ENCODE assay signal across 8 cellular contexts in the genomic region with DNA sequence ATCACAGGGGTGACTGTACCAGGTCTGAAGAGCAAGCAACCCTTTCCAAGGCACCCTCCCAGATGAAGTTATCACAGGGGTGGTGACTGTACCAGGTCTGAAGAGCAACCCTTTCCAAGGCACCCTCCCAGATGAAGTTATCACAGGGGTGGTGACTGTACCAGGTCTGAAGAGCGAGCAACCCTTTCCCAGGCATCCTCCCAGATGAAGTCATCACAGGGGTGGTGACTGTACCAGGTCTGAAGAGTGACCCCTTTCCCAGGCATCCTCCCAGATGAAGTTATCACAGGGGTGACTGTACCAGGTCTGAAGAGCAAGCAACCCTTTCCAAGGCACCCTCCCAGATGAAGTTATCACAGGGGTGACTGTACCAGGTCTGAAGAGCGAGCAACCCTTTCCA. TPM values are rescaled to one million over a fixed set of nuclear protein-coding genes. Genes with fewer than 3 reads are reported as not detected.
DNase-seq lines count a peak whose midpoint lies in the region; ATAC-seq and TF ChIP-seq lines count a peak whose summit lies in the region.
"Not testable (repeated sequence)": the region's sequence is repeated elsewhere in the genome, so short reads cannot be mapped to it uniquely, and the experiment has no call there.

No MANE protein-coding gene starts in this region.

- H2BK15ac ChIP-seq in IMR-90 (ENCODE audit: low read depth, low read length): not testable (repeated sequence)

- H3K14ac ChIP-seq in IMR-90 (replicated peaks; ENCODE audit: low read depth, low read length): not testable (repeated sequence)

- H2AK9ac ChIP-seq in IMR-90 (replicated peaks; ENCODE audit: low read depth, low read length, poor library complexity): not testable (repeated sequence)

- in situ Hi-C loops in GM23248 (cut with MboI): not testable (repeated sequence)
- in situ Hi-C loops in IMR-90 (cut with MboI; ENCODE audit: low sequenced_read_pairs): loop anchor here (5.0 kb wide), 1 partner anchor 39 kb away; no protein-coding TSS in a partner anchor

- not testable (repeated sequence) for H3K9me2 ChIP-seq in GM23248 (ENCODE audit: insufficient read depth)

- CTCF ChIA-PET in IMR-90 (lab: Yijun Ruan, JAX): not testable (repeated sequence)

- not testable (repeated sequence) for H2BK20ac ChIP-seq in IMR-90 (ENCODE audit: low read depth, low read length)

- 54 to 64% methylated on average over 2 of the region's 2 CpGs for WGBS in GM23248 (ENCODE audit: low coverage in 1 of 2, low lambda C conversion rate in 2 of 2, missing lambda C conversion rate in 2 of 2), 2 experiments
- no CpG with 5 or more reads among the region's 2 CpGs for WGBS in IMR-90 (ENCODE audit: extremely low coverage in 2 of 2, insufficient read length in 1 of 2), 2 experiments

- not testable (repeated sequence) for H4K91ac ChIP-seq in IMR-90 (ENCODE audit: insufficient read depth, low read depth, low read length)

- TF ChIP-seq CTCF in IMR-90 (conservative IDR thresholded peaks at IDR 0.05; ENCODE audit: low read depth, low read length): not testable (repeated sequence)

- H3K27ac ChIP-seq in GM23248: peak overlapping the region; percentile 9; the same call in 1 of the 2 replicates
- H3K27ac ChIP-seq in IMR-90 (ENCODE audit: insufficient read depth, low read length): not testable (repeated sequence)
- peak overlapping the region; percentile 36 for H3K27ac ChIP-seq in epithelial cell of prostate

- not testable (repeated sequence) for H3K9me1 ChIP-seq in IMR-90 (ENCODE audit: insufficient read depth, low read length)

- not testable (repeated sequence) for H3K9ac ChIP-seq in GM23248; IMR-90 (ENCODE audit: low read depth, low read length)

- POLR2A ChIA-PET in IMR-90 (lab: Charles Lee; ENCODE audit: unreplicated experiment): not testable (repeated sequence)

- H3K79me1 ChIP-seq in IMR-90 (ENCODE audit: low read depth in 1 of 2, low read length in 2 of 2): not testable (repeated sequence)

- H3K79me2 ChIP-seq in GM23248 (ENCODE audit: insufficient read depth): not testable (repeated sequence)

- not testable (repeated sequence) for H4K20me1 ChIP-seq in GM23248 (ENCODE audit: insufficient read depth); IMR-90 (ENCODE audit: insufficient read depth, low read length)

- TF ChIP-seq RAD21 in IMR-90 (IDR thresholded peaks at IDR 0.05; ENCODE audit: low read length): not testable (repeated sequence)

- H2AK5ac ChIP-seq in IMR-90 (ENCODE audit: low read depth, low read length): not testable (repeated sequence)

- dilution Hi-C loops in IMR-90 (cut with HindIII; ENCODE audit: low sequenced_read_pairs, unreplicated experiment): not testable (repeated sequence)

- intact Hi-C loops in IMR-90 (cut with micrococcal nuclease): loop anchor here (10.0 kb wide), 1 partner anchor 176 kb away; no protein-coding TSS in a partner anchor

- not testable (repeated sequence) for H3K9me3 ChIP-seq in GM23248 (ENCODE audit: low read depth); IMR-90 (ENCODE audit: control insufficient read depth, insufficient read depth, low read length)

- H2AFZ ChIP-seq in GM23248; IMR-90 (replicated peaks; ENCODE audit: low read length, poor library complexity): not testable (repeated sequence)

- H3K18ac ChIP-seq in IMR-90 (ENCODE audit: low read depth, low read length): not testable (repeated sequence)

- peaks cover 44% of the 10 kb centered on the region for H3F3A ChIP-seq in GM23248 (ENCODE audit: insufficient read depth)

- peaks cover 26% of the 10 kb centered on the region for H3K4me1 ChIP-seq in GM23248 (ENCODE audit: insufficient read depth)
- H3K4me1 ChIP-seq in IMR-90 (ENCODE audit: control insufficient read depth, insufficient read depth, low read length): not testable (repeated sequence)

- H4K5ac ChIP-seq in IMR-90 (ENCODE audit: low read depth, low read length): not testable (repeated sequence)

- H3K4me2 ChIP-seq in GM23248 (ENCODE audit: unreplicated experiment); IMR-90 (ENCODE audit: low read depth, low read length): not testable (repeated sequence)

- TF ChIP-seq POLR2A in IMR-90 (IDR thresholded peaks at IDR 0.05; ENCODE audit: low read depth, low read length): not testable (repeated sequence)

- not testable (repeated sequence) for H2BK120ac ChIP-seq in IMR-90 (ENCODE audit: low read depth, low read length)

- not testable (repeated sequence) for H3K4me3 ChIP-seq in GM23248; IMR-90 (ENCODE audit: insufficient read depth, low read depth, low read length); skeletal muscle cell (ENCODE audit: low read depth, low read length)

- H3K23ac ChIP-seq in IMR-90 (ENCODE audit: low read depth, low read length): not testable (repeated sequence)

- H3K4ac ChIP-seq in IMR-90 (ENCODE audit: low read depth, low read length): not testable (repeated sequence)

- DNase-seq in Daoy (ENCODE audit: low read depth) (peak; percentile 69), GM23248 (peak; percentile 79), IMR-90 (peak; percentile 77), T1000 (lab: John Stamatoyannopoulos, UW) (peak; percentile 11), astrocyte of the hippocampus (ENCODE audit: low read depth, low spot score) (peak; percentile 12), epithelial cell of prostate (ENCODE audit: low read depth, low spot score) (peak; percentile 71), iris pigment epithelial cell (ENCODE audit: low read depth) (peak; percentile 18), skeletal muscle cell (ENCODE audit: low read depth) (peak; percentile 4)

- not testable (repeated sequence) for BruUV-seq in IMR-90 (replicated peaks; lab: Mats Ljungman, UMichigan)

- not testable (repeated sequence) for H3K56ac ChIP-seq in IMR-90 (ENCODE audit: extremely low read depth, insufficient read depth, low read length)

- not testable (repeated sequence) for H3K36me3 ChIP-seq in GM23248 (ENCODE audit: low read depth); IMR-90 (ENCODE audit: control insufficient read depth, insufficient read depth, low read length)

- H3K27me3 ChIP-seq in GM23248 (replicated peaks; ENCODE audit: insufficient read depth); IMR-90 (ENCODE audit: control insufficient read depth, insufficient read depth, low read length): not testable (repeated sequence)

- not testable (repeated sequence) for ATAC-seq in IMR-90 (ENCODE audit: low read depth)

- not testable (repeated sequence) for H2BK5ac ChIP-seq in IMR-90 (ENCODE audit: low read depth, low read length, poor library complexity, severe bottlenecking)

- H4K8ac ChIP-seq in IMR-90 (ENCODE audit: low read depth in 2 of 2, low read length in 2 of 2): not testable (repeated sequence)

TF ChIP-seq in IMR-90, 13 proteins besides CTCF, POLR2A, EP300 and RAD21:
- TF ChIP-seq BHLHE40 (IDR thresholded peaks at IDR 0.05; ENCODE audit: low read depth, low read length): 0 out of 2 replicates have a peak, but pooled peaks have one; percentile 7
- peak; percentile 33; the same call in 1 of the 2 replicates for TF ChIP-seq FOS (IDR thresholded peaks at IDR 0.05; ENCODE audit: low read depth, low read length)

RNA-seq across cellular contexts. Expression of a gene that starts 41.4 kb away (rescaled TPM):
- total RNA-seq in Daoy (2014; rRNA removed; shearing (Covaris generic)): 1,068 and 1,272 TPM in 2 replicates
- 405 and 468 TPM in 2 replicates for total RNA-seq in GM23248 (2014; rRNA removed; shearing (Covaris generic))
- polyA plus RNA-seq in GM23248 (2016; fragmentation: Nextera tagmentation; extraction: Ambion mirVana): 765 and 803 TPM in 2 replicates
- total RNA-seq in IMR-90 (2012; rRNA removed): 804 and 1,064 TPM in 2 replicates
- 906 and 921 TPM in 2 replicates for polyA plus RNA-seq in IMR-90 (2012; rRNA removed)
- 346 and 851 TPM in 2 replicates for polyA plus RNA-seq in IMR-90 (2012; cell fraction: cytosol; rRNA removed)
- polyA plus RNA-seq in IMR-90 (2012; cell fraction: nucleus; rRNA removed; ENCODE audit: low replicate concordance): 30.5 and 351 TPM in 2 replicates

RNA-seq across cellular contexts. Expression of a gene that starts 51.5 kb away (rescaled TPM):
- 4.4 and 7.7 TPM in 2 replicates for total RNA-seq in Daoy (2014; rRNA removed; shearing (Covaris generic))
- 3.1 and 3.4 TPM in 2 replicates for total RNA-seq in GM23248 (2014; rRNA removed; shearing (Covaris generic))
- polyA plus RNA-seq in GM23248 (2016; fragmentation: Nextera tagmentation; extraction: Ambion mirVana) (5.8 and 6.2 TPM in 2 replicates), IMR-90 (2012; rRNA removed) (3.1 and 3.3 TPM in 2 replicates)
- 3.3 and 3.9 TPM in 2 replicates for total RNA-seq in IMR-90 (2012; rRNA removed)
- 0.98 and 1.4 TPM in 2 replicates for polyA plus RNA-seq in IMR-90 (2012; cell fraction: cytosol; rRNA removed)
- 2.3 and 6.7 TPM in 2 replicates for polyA plus RNA-seq in IMR-90 (2012; cell fraction: nucleus; rRNA removed; ENCODE audit: low replicate concordance)

Comparison
In these comparisons a context has a peak if more than half of its experiments do, and no peak if none do; other contexts are left out.
1. DNase-seq: peak in every context shown above with its lines; median percentile 79 in GM23248; 77 in IMR-90; 71 in epithelial cell of prostate; 69 in Daoy; 18 in iris pigment epithelial cell; 12 in astrocyte of the hippocampus; 11 in T1000; 4 in skeletal muscle cell.